Comparison of ENCODE assay signal across 1 cellular context in the genomic region with DNA sequence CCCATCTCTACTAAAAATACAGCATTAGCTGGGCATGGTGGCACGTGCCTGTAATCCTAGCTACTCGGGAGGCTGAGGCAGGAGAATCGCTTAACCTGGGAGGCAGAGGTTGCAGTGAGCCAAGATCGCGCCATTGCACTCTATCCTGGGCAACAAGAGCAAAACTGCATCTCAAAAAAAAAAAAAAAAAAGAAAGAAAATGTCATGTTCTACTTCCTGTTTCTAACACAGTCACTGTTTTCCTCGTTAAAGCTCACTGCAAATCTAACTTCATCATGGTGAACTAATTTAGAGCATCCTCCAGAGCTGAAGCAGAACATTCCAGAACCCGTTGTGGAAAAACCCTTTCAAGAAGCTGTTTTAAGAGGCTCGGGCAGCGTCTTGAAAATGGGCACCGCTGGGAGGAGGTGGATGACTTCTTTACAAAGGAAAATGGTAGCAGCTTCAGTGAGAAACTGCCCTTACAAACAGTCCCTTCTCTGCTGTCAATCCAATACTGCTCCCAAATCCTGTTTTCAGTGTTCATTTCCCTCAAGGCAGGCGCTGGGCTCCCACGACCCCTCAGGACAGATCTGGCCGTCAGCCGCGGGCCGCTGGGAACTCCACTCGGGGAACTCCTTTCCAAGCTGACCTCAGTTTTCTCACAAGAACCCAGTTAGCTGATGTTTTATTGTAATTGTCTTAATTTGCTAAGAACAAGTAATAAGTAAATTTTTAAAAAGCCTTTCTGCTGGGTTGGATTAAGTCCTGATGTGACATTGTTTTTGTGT.
TF ChIP-seq lines count a peak whose summit lies in the region.

No MANE protein-coding gene starts in this region.

TF ChIP-seq in HepG2, 621 proteins besides CTCF, POLR2A, EP300 and RAD21:
- TF ChIP-seq, protein P1, sequence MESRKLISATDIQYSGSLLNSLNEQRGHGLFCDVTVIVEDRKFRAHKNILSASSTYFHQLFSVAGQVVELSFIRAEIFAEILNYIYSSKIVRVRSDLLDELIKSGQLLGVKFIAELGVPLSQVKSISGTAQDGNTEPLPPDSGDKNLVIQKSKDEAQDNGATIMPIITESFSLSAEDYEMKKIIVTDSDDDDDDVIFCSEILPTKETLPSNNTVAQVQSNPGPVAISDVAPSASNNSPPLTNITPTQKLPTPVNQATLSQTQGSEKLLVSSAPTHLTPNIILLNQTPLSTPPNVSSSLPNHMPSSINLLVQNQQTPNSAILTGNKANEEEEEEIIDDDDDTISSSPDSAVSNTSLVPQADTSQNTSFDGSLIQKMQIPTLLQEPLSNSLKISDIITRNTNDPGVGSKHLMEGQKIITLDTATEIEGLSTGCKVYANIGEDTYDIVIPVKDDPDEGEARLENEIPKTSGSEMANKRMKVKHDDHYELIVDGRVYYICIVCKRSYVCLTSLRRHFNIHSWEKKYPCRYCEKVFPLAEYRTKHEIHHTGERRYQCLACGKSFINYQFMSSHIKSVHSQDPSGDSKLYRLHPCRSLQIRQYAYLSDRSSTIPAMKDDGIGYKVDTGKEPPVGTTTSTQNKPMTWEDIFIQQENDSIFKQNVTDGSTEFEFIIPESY (CRISPR knock-in tag; IDR thresholded peaks at IDR 0.05), result peak; percentile 47; the same call in 1 of the 2 replicates
- TF ChIP-seq ATF1 (CRISPR knock-in tag; IDR thresholded peaks at IDR 0.05), result no peak
- TF ChIP-seq DDIT3 (CRISPR knock-in tag; IDR thresholded peaks at IDR 0.05), result no peak
- TF ChIP-seq ZNF790 (CRISPR knock-in tag; IDR thresholded peaks at IDR 0.05; ENCODE audit: borderline replicate concordance), result no peak
- no peak for TF ChIP-seq ZGPAT (CRISPR knock-in tag; IDR thresholded peaks at IDR 0.05)
- no peak for TF ChIP-seq ZKSCAN5 (CRISPR knock-in tag; IDR thresholded peaks at IDR 0.05)
- no peak for TF ChIP-seq CENPT (CRISPR knock-in tag; IDR thresholded peaks at IDR 0.05; ENCODE audit: low read depth)
- TF ChIP-seq ZNF746 (CRISPR knock-in tag; IDR thresholded peaks at IDR 0.05), result no peak
- TF ChIP-seq, protein P2, sequence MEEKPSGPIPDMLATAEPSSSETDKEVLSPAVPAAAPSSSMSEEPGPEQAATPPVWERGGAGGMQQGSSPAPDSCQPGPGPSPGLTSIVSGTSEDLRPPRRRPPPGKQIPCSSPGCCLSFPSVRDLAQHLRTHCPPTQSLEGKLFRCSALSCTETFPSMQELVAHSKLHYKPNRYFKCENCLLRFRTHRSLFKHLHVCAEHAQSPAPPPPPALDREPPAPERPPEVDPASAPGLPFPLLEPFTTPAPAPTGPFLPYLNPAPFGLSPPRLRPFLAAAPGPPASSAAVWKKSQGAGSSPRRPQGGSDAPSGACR (CRISPR knock-in tag; IDR thresholded peaks at IDR 0.05), result no peak
- TF ChIP-seq ZSCAN30 (CRISPR knock-in tag; IDR thresholded peaks at IDR 0.05), result no peak
- TF ChIP-seq, protein P3, sequence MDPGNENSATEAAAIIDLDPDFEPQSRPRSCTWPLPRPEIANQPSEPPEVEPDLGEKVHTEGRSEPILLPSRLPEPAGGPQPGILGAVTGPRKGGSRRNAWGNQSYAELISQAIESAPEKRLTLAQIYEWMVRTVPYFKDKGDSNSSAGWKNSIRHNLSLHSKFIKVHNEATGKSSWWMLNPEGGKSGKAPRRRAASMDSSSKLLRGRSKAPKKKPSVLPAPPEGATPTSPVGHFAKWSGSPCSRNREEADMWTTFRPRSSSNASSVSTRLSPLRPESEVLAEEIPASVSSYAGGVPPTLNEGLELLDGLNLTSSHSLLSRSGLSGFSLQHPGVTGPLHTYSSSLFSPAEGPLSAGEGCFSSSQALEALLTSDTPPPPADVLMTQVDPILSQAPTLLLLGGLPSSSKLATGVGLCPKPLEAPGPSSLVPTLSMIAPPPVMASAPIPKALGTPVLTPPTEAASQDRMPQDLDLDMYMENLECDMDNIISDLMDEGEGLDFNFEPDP (CRISPR knock-in tag; conservative IDR thresholded peaks at IDR 0.05), result 0 out of 2 replicates have a peak, but pooled peaks have one; percentile 20
